1 cellular context compared by ENCODE assay signal in the genomic region with DNA sequence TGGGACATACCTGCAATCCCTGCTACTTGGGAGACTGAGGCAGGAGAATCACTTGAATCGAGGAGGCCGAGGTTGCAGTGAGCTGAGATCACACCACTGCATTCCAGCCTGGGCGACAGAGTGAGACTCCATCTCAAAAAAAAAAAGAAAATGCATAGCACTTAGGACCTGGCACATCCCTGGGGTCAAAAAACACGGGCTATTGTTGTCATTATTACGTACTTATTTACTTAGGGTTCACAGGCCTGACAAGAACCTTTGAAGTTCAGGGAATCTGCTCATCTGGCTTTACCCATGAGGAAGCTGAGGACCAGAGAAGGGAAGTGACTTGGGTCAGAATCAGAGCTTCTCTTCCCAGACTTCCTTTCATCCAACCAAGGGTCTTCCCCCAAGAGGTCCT.
TF ChIP-seq lines count a peak whose summit lies in the region.

No MANE protein-coding gene starts in this region.

TF ChIP-seq in HepG2, 621 proteins besides CTCF, POLR2A, EP300 and RAD21 (continued from another document and continues in another):
- TF ChIP-seq ZFY (CRISPR knock-in tag; IDR thresholded peaks at IDR 0.05) (no peak), HMG20B (CRISPR knock-in tag; conservative IDR thresholded peaks at IDR 0.05) (0 out of 2 replicates have a peak, but pooled peaks have one; percentile 30), ZNF883 (CRISPR knock-in tag; IDR thresholded peaks at IDR 0.05; ENCODE audit: not compliant biosample characterization) (no peak), ZNF781 (CRISPR knock-in tag; IDR thresholded peaks at IDR 0.05; ENCODE audit: borderline replicate concordance, not compliant biosample characterization) (no peak), ZNF75D (CRISPR knock-in tag; IDR thresholded peaks at IDR 0.05; ENCODE audit: borderline replicate concordance) (no peak), RELA (CRISPR knock-in tag; IDR thresholded peaks at IDR 0.05) (no peak), SALL1 (CRISPR knock-in tag; IDR thresholded peaks at IDR 0.05) (no peak), ZBTB7B (CRISPR knock-in tag; IDR thresholded peaks at IDR 0.05) (no peak), ZBTB42 (CRISPR knock-in tag; IDR thresholded peaks at IDR 0.05) (no peak), ZNF274 (CRISPR knock-in tag; IDR thresholded peaks at IDR 0.05) (no peak), REL (CRISPR knock-in tag; conservative IDR thresholded peaks at IDR 0.05) (no peak), ZMYM2 (CRISPR knock-in tag; IDR thresholded peaks at IDR 0.05) (no peak), ZNF230 (CRISPR knock-in tag; IDR thresholded peaks at IDR 0.05) (no peak), ADNP (CRISPR knock-in tag; IDR thresholded peaks at IDR 0.05) (no peak), TEAD3 (CRISPR knock-in tag; optimal IDR thresholded peaks at IDR 0.05; ENCODE audit: borderline replicate concordance) (peak; percentile 75), SOX6 (IDR thresholded peaks at IDR 0.05) (no peak), SOX6 (CRISPR knock-in tag; IDR thresholded peaks at IDR 0.05) (peak; percentile 94), RFXANK (CRISPR knock-in tag; IDR thresholded peaks at IDR 0.05) (no peak), ZFX (CRISPR knock-in tag; IDR thresholded peaks at IDR 0.05; ENCODE audit: low read depth) (no peak), ZNF496 (CRISPR knock-in tag; IDR thresholded peaks at IDR 0.05; ENCODE audit: insufficient replicate concordance) (no peak), ATF7 (IDR thresholded peaks at IDR 0.05) (no peak), ATF7 (CRISPR knock-in tag; IDR thresholded peaks at IDR 0.05) (no peak), PLRG1 (conservative IDR thresholded peaks at IDR 0.05) (no peak), HNRNPLL (IDR thresholded peaks at IDR 0.05; ENCODE audit: low read depth, low read length, poor library complexity, severe bottlenecking) (no peak), ZFYVE20 (CRISPR knock-in tag; IDR thresholded peaks at IDR 0.05; ENCODE audit: borderline replicate concordance, low read depth) (no peak), CHD4 (IDR thresholded peaks at IDR 0.05; ENCODE audit: borderline replicate concordance, low read length) (no peak), MXI1 (IDR thresholded peaks at IDR 0.05; ENCODE audit: borderline replicate concordance, low read depth, low read length) (no peak; the same call in 2 of the 3 replicates), ZNF253 (CRISPR knock-in tag; IDR thresholded peaks at IDR 0.05; ENCODE audit: borderline replicate concordance) (no peak), ZNF331 (CRISPR knock-in tag; IDR thresholded peaks at IDR 0.05) (no peak), ZMYM3 (CRISPR knock-in tag; IDR thresholded peaks at IDR 0.05) (0 out of 2 replicates have a peak, but pooled peaks have one; percentile 27), ZMYM4 (CRISPR knock-in tag; IDR thresholded peaks at IDR 0.05) (no peak), IRX3 (CRISPR knock-in tag; IDR thresholded peaks at IDR 0.05; ENCODE audit: borderline replicate concordance, low read depth) (no peak), HDAC6 (IDR thresholded peaks at IDR 0.05; ENCODE audit: low read depth, low read length) (no peak), TBL1XR1 (IDR thresholded peaks at IDR 0.05; ENCODE audit: borderline replicate concordance, low read length, partially characterized antibody) (no peak), PHB2 (IDR thresholded peaks at IDR 0.05; ENCODE audit: partially characterized antibody) (no peak), ZNF83 (CRISPR knock-in tag; IDR thresholded peaks at IDR 0.05; ENCODE audit: borderline replicate concordance) (no peak), ZNF749 (CRISPR knock-in tag; IDR thresholded peaks at IDR 0.05; ENCODE audit: borderline replicate concordance) (no peak), GATAD2A (CRISPR knock-in tag; IDR thresholded peaks at IDR 0.05) (peak; percentile 83), ZNF839 (CRISPR knock-in tag; IDR thresholded peaks at IDR 0.05; ENCODE audit: borderline replicate concordance) (no peak), CBX1 (IDR thresholded peaks at IDR 0.05; ENCODE audit: low read depth) (no peak), ZNF326 (CRISPR knock-in tag; IDR thresholded peaks at IDR 0.05; ENCODE audit: borderline replicate concordance) (no peak), ZNF678 (CRISPR knock-in tag; IDR thresholded peaks at IDR 0.05) (no peak), ELF3 (CRISPR knock-in tag; IDR thresholded peaks at IDR 0.05) (peak; percentile 47; the same call in 1 of the 2 replicates), TMF1 (CRISPR knock-in tag; IDR thresholded peaks at IDR 0.05; ENCODE audit: low read depth) (no peak), RARA (CRISPR knock-in tag; IDR thresholded peaks at IDR 0.05) (peak; percentile 80), KLF9 (CRISPR knock-in tag; IDR thresholded peaks at IDR 0.05; ENCODE audit: low read depth) (no peak), BORCS8-MEF2B (CRISPR knock-in tag; IDR thresholded peaks at IDR 0.05) (no peak)
- TF ChIP-seq, protein P1, sequence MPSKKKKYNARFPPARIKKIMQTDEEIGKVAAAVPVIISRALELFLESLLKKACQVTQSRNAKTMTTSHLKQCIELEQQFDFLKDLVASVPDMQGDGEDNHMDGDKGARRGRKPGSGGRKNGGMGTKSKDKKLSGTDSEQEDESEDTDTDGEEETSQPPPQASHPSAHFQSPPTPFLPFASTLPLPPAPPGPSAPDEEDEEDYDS (CRISPR knock-in tag; IDR thresholded peaks at IDR 0.05) = 0 out of 2 replicates have a peak, but pooled peaks have one; percentile 14
- TF ChIP-seq, protein P2, sequence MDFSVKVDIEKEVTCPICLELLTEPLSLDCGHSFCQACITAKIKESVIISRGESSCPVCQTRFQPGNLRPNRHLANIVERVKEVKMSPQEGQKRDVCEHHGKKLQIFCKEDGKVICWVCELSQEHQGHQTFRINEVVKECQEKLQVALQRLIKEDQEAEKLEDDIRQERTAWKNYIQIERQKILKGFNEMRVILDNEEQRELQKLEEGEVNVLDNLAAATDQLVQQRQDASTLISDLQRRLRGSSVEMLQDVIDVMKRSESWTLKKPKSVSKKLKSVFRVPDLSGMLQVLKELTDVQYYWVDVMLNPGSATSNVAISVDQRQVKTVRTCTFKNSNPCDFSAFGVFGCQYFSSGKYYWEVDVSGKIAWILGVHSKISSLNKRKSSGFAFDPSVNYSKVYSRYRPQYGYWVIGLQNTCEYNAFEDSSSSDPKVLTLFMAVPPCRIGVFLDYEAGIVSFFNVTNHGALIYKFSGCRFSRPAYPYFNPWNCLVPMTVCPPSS (IDR thresholded peaks at IDR 0.05) = no peak
- TF ChIP-seq, protein P3, sequence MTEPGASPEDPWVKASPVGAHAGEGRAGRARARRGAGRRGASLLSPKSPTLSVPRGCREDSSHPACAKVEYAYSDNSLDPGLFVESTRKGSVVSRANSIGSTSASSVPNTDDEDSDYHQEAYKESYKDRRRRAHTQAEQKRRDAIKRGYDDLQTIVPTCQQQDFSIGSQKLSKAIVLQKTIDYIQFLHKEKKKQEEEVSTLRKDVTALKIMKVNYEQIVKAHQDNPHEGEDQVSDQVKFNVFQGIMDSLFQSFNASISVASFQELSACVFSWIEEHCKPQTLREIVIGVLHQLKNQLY (CRISPR knock-in tag; IDR thresholded peaks at IDR 0.05) = no peak; the same call in 1 of the 2 replicates
- TF ChIP-seq, protein P4, sequence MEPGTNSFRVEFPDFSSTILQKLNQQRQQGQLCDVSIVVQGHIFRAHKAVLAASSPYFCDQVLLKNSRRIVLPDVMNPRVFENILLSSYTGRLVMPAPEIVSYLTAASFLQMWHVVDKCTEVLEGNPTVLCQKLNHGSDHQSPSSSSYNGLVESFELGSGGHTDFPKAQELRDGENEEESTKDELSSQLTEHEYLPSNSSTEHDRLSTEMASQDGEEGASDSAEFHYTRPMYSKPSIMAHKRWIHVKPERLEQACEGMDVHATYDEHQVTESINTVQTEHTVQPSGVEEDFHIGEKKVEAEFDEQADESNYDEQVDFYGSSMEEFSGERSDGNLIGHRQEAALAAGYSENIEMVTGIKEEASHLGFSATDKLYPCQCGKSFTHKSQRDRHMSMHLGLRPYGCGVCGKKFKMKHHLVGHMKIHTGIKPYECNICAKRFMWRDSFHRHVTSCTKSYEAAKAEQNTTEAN (CRISPR knock-in tag; conservative IDR thresholded peaks at IDR 0.05) = 0 out of 2 replicates have a peak, but pooled peaks have one; percentile 25
- TF ChIP-seq, protein P5, sequence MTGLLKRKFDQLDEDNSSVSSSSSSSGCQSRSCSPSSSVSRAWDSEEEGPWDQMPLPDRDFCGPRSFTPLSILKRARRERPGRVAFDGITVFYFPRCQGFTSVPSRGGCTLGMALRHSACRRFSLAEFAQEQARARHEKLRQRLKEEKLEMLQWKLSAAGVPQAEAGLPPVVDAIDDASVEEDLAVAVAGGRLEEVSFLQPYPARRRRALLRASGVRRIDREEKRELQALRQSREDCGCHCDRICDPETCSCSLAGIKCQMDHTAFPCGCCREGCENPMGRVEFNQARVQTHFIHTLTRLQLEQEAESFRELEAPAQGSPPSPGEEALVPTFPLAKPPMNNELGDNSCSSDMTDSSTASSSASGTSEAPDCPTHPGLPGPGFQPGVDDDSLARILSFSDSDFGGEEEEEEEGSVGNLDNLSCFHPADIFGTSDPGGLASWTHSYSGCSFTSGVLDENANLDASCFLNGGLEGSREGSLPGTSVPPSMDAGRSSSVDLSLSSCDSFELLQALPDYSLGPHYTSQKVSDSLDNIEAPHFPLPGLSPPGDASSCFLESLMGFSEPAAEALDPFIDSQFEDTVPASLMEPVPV (CRISPR knock-in tag; IDR thresholded peaks at IDR 0.05) = no peak
- TF ChIP-seq, protein P6, sequence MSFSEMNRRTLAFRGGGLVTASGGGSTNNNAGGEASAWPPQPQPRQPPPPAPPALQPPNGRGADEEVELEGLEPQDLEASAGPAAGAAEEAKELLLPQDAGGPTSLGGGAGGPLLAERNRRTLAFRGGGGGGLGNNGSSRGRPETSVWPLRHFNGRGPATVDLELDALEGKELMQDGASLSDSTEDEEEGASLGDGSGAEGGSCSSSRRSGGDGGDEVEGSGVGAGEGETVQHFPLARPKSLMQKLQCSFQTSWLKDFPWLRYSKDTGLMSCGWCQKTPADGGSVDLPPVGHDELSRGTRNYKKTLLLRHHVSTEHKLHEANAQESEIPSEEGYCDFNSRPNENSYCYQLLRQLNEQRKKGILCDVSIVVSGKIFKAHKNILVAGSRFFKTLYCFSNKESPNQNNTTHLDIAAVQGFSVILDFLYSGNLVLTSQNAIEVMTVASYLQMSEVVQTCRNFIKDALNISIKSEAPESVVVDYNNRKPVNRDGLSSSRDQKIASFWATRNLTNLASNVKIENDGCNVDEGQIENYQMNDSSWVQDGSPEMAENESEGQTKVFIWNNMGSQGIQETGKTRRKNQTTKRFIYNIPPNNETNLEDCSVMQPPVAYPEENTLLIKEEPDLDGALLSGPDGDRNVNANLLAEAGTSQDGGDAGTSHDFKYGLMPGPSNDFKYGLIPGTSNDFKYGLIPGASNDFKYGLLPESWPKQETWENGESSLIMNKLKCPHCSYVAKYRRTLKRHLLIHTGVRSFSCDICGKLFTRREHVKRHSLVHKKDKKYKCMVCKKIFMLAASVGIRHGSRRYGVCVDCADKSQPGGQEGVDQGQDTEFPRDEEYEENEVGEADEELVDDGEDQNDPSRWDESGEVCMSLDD (CRISPR knock-in tag; IDR thresholded peaks at IDR 0.05; ENCODE audit: borderline replicate concordance) = peak; percentile 35; the same call in 1 of the 2 replicates
- TF ChIP-seq, protein P7, sequence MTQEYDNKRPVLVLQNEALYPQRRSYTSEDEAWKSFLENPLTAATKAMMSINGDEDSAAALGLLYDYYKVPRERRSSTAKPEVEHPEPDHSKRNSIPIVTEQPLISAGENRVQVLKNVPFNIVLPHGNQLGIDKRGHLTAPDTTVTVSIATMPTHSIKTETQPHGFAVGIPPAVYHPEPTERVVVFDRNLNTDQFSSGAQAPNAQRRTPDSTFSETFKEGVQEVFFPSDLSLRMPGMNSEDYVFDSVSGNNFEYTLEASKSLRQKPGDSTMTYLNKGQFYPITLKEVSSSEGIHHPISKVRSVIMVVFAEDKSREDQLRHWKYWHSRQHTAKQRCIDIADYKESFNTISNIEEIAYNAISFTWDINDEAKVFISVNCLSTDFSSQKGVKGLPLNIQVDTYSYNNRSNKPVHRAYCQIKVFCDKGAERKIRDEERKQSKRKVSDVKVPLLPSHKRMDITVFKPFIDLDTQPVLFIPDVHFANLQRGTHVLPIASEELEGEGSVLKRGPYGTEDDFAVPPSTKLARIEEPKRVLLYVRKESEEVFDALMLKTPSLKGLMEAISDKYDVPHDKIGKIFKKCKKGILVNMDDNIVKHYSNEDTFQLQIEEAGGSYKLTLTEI (CRISPR knock-in tag; conservative IDR thresholded peaks at IDR 0.05) = no peak
- TF ChIP-seq, protein P8, sequence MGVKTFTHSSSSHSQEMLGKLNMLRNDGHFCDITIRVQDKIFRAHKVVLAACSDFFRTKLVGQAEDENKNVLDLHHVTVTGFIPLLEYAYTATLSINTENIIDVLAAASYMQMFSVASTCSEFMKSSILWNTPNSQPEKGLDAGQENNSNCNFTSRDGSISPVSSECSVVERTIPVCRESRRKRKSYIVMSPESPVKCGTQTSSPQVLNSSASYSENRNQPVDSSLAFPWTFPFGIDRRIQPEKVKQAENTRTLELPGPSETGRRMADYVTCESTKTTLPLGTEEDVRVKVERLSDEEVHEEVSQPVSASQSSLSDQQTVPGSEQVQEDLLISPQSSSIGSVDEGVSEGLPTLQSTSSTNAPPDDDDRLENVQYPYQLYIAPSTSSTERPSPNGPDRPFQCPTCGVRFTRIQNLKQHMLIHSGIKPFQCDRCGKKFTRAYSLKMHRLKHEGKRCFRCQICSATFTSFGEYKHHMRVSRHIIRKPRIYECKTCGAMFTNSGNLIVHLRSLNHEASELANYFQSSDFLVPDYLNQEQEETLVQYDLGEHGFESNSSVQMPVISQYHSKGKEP (CRISPR knock-in tag; IDR thresholded peaks at IDR 0.05) = no peak
- TF ChIP-seq, protein P9, sequence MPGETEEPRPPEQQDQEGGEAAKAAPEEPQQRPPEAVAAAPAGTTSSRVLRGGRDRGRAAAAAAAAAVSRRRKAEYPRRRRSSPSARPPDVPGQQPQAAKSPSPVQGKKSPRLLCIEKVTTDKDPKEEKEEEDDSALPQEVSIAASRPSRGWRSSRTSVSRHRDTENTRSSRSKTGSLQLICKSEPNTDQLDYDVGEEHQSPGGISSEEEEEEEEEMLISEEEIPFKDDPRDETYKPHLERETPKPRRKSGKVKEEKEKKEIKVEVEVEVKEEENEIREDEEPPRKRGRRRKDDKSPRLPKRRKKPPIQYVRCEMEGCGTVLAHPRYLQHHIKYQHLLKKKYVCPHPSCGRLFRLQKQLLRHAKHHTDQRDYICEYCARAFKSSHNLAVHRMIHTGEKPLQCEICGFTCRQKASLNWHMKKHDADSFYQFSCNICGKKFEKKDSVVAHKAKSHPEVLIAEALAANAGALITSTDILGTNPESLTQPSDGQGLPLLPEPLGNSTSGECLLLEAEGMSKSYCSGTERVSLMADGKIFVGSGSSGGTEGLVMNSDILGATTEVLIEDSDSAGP (CRISPR knock-in tag; IDR thresholded peaks at IDR 0.05; ENCODE audit: borderline replicate concordance) = no peak
- TF ChIP-seq, protein P10, sequence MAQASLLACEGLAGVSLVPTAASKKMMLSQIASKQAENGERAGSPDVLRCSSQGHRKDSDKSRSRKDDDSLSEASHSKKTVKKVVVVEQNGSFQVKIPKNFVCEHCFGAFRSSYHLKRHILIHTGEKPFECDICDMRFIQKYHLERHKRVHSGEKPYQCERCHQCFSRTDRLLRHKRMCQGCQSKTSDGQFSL (CRISPR knock-in tag; IDR thresholded peaks at IDR 0.05) = no peak
